11 cellular contexts compared by ENCODE assay signal in the genomic region with DNA sequence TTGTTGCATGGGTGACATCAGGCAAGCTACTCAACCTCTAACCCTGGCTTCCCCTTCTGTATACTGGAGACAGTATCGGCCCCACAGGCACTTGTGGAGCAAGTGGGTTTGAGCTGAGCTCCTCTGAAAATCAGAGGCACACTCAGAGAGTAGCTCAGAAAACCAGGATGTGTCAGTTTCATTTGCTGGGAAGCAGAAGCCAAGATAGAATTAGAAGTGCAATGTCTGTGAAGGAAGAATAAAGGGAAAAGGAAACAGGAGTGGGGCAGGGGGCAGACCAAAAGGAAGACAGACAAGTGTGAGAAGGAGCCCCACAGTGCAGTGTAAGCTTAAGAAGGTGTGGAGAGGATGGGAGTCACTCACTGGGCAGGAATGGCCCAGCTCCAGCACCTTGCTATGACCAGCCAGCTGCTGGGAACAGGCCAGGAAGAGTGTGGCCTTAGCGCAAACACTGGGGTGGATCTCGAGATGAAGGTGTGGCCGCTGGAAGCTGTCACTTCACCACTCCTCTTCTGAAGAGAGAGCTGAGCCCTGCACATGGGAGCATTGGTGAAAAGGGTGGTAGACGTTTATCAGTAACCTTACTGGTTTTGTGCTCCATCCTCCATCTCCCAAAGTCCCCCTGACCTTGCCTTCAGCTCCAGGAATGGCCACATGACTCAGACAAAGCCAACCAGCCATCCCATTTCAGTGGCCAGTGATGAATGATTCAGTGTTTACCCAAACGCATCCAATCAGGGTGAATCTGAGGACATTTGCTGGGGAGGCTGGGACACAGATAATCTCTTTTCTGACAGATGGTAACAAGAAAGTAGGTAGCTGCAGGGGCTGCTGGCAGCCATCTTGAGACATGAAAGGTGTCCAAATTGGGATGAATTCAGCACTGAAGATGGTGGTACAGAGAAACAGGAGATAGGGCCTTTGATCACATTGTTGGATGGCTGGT.
A peak's percentile ranks its signal among the peaks of the same experiment; 100 is the strongest.
DNase-seq lines count a peak whose midpoint lies in the region; ATAC-seq, FAIRE-seq and TF ChIP-seq lines count a peak whose summit lies in the region.
"Had no signal": no experiment of that assay in that cellular context is flagged by ENCODE, and none has a peak within 500 bp of the region (broad histone marks: within the 10 kb centered on the region; RNA-seq: fewer than 3 reads in every experiment).

No MANE protein-coding gene starts in this region.

- H3K4me3 Mint-ChIP-seq in activated CD4-positive, alpha-beta T cell treated with anti-CD3 and anti-CD28 coated beads, Interleukin-2, amount 10 ng/mL, durations not matched to agents 7 days and 5 days = peak overlapping the region; percentile 74
- H3K4me3 Mint-ChIP-seq in effector memory CD8-positive, alpha-beta T cell = peak overlapping the region; percentile 75 to 76
- peak overlapping the region; percentile 82 for H3K4me3 Mint-ChIP-seq in progenitor cell of endocrine pancreas (ENCODE audit: low read depth)

- peak overlapping the region in 1 of 2 donors; percentile 73 for H3K4me3 ChIP-seq in kidney (ENCODE audit: low read length in 2 of 2)

- H3K9ac ChIP-seq in kidney (ENCODE audit: low read length in 2 of 2) = no peak overlapping the region

- FAIRE-seq in kidney (lab: Jason Lieb, UNC) = no peak
- FAIRE-seq: endothelial cell of umbilical vein had no signal

- H3K36me3 ChIP-seq in kidney (ENCODE audit: control insufficient read depth in 1 of 2, insufficient read depth in 2 of 2, low read length in 2 of 2) = no peaks in the 10 kb centered on the region

- peak overlapping the region; percentile 92 for H3K27ac Mint-ChIP-seq in activated CD4-positive, alpha-beta T cell treated with anti-CD3 and anti-CD28 coated beads, Interleukin-2, amount 10 ng/mL, durations not matched to agents 7 days and 5 days
- peak overlapping the region; percentile 32 to 47 for H3K27ac Mint-ChIP-seq in effector memory CD8-positive, alpha-beta T cell
- no peak overlapping the region for H3K27ac Mint-ChIP-seq in progenitor cell of endocrine pancreas

- TF ChIP-seq CTCF in progenitor cell of endocrine pancreas (IDR thresholded peaks at IDR 0.05; ENCODE audit: unreplicated experiment) = no peak
- TF ChIP-seq CTCF in kidney (IDR thresholded peaks at IDR 0.05; ENCODE audit: borderline replicate concordance, extremely low read depth, insufficient read depth) = no peak

- peaks cover 0 to 1% of the 10 kb centered on the region in 2 donors for H3K9me3 ChIP-seq in kidney (ENCODE audit: control insufficient read depth in 1 of 2, low read length in 2 of 2)

- H3K27ac ChIP-seq in kidney (ENCODE audit: low read depth in 2 of 2, low read length in 2 of 2) = no peak overlapping the region
- H3K27ac ChIP-seq: C4-2B had no signal

- POLR2A ChIA-PET in activated CD4-positive, alpha-beta T cell treated with anti-CD3 and anti-CD28 coated beads, Interleukin-2, amount 10 ng/mL, durations not matched to agents 7 days and 5 days (lab: Charles Lee) = interaction anchor here (0.6 kb wide), 1 partner anchor 1119 kb away, joined by 7 read pairs; no protein-coding TSS in a partner anchor

- peaks cover 5% of the 10 kb centered on the region for H3K9me3 Mint-ChIP-seq in activated CD4-positive, alpha-beta T cell treated with anti-CD3 and anti-CD28 coated beads, Interleukin-2, amount 10 ng/mL, durations not matched to agents 7 days and 5 days
- H3K9me3 Mint-ChIP-seq in effector memory CD8-positive, alpha-beta T cell = no peaks in the 10 kb centered on the region
- H3K9me3 Mint-ChIP-seq in progenitor cell of endocrine pancreas (ENCODE audit: low read depth) = no peaks in the 10 kb centered on the region

- peaks cover 32% of the 10 kb centered on the region for H3K4me1 Mint-ChIP-seq in activated CD4-positive, alpha-beta T cell treated with anti-CD3 and anti-CD28 coated beads, Interleukin-2, amount 10 ng/mL, durations not matched to agents 7 days and 5 days
- H3K4me1 Mint-ChIP-seq in effector memory CD8-positive, alpha-beta T cell (ENCODE audit: low read depth in 2 of 2) = peaks cover 7 to 20% of the 10 kb centered on the region in 2 donors
- H3K4me1 Mint-ChIP-seq in progenitor cell of endocrine pancreas (ENCODE audit: low read depth) = peaks cover 34% of the 10 kb centered on the region

- DNase-seq in activated CD4-positive, alpha-beta T cell treated with anti-CD3 and anti-CD28 coated beads, Interleukin-2, amount 10 ng/mL, durations not matched to agents 7 days and 5 days = no peak
- DNase-seq in activated CD4-positive, alpha-beta T cell treated with anti-CD3 and anti-CD28 coated beads, Interleukin-2, amount 50 U/mL, for 4 hours = no peak
- DNase-seq in RPMI7951 (ENCODE audit: low read depth) (peak; percentile 64), progenitor cell of endocrine pancreas (ENCODE audit: low spot score, unreplicated experiment) (no peak), kidney (no peak), inferior parietal cortex (ENCODE audit: extremely low spot score) (no peak)
- no peak for DNase-seq in effector memory CD8-positive, alpha-beta T cell
- DNase-seq: NCI-H510A treated with DMSO at 0.1 percent for 48 hours had no signal

- H3K27me3 Mint-ChIP-seq in activated CD4-positive, alpha-beta T cell treated with anti-CD3 and anti-CD28 coated beads, Interleukin-2, amount 10 ng/mL, durations not matched to agents 7 days and 5 days = no peaks in the 10 kb centered on the region
- peaks cover 0 to 10% of the 10 kb centered on the region in 2 donors for H3K27me3 Mint-ChIP-seq in effector memory CD8-positive, alpha-beta T cell
- peaks cover 3% of the 10 kb centered on the region for H3K27me3 Mint-ChIP-seq in progenitor cell of endocrine pancreas

- no peak for ATAC-seq in effector memory CD8-positive, alpha-beta T cell (replicated peaks)
- ATAC-seq in GM19397 (IDR thresholded peaks at IDR 0.05; ENCODE audit: unreplicated experiment) = no peak

- intact Hi-C loops in kidney (cut with DNase I) = no loop called here

- peaks cover 9% of the 10 kb centered on the region for H3K36me3 Mint-ChIP-seq in activated CD4-positive, alpha-beta T cell treated with anti-CD3 and anti-CD28 coated beads, Interleukin-2, amount 10 ng/mL, durations not matched to agents 7 days and 5 days (ENCODE audit: low read depth)
- H3K36me3 Mint-ChIP-seq in effector memory CD8-positive, alpha-beta T cell (ENCODE audit: insufficient read depth) = peaks cover 6% of the 10 kb centered on the region
- H3K36me3 Mint-ChIP-seq in progenitor cell of endocrine pancreas (ENCODE audit: insufficient read depth) = no peaks in the 10 kb centered on the region

- H3K4me1 ChIP-seq in kidney (ENCODE audit: control insufficient read depth in 1 of 2, insufficient read depth in 1 of 2, low read depth in 1 of 2, low read length in 2 of 2) = peaks cover 0 to 5% of the 10 kb centered on the region in 2 donors

- CTCF ChIA-PET in activated CD4-positive, alpha-beta T cell treated with anti-CD3 and anti-CD28 coated beads, Interleukin-2, amount 10 ng/mL, durations not matched to agents 7 days and 5 days (lab: Charles Lee) = interaction anchor here (0.8 to 1.9 kb wide), 4 partner anchors 14 to 61 kb away, joined by 3 to 5 read pairs (median 4); no protein-coding TSS in a partner anchor
